ENCODE assay signal across 1 cellular context in genomic region chr1:196114193-196114592, GRCh38.
TF ChIP-seq lines count a peak whose summit lies in the region.

No MANE protein-coding gene starts in this region.

TF ChIP-seq in K562, 482 proteins besides CTCF, POLR2A, EP300 and RAD21:
- no peak for TF ChIP-seq DLX4 (CRISPR knock-in tag; IDR thresholded peaks at IDR 0.05)
- TF ChIP-seq NELFE (IDR thresholded peaks at IDR 0.05; ENCODE audit: insufficient read depth, insufficient read length): no peak
- TF ChIP-seq PHTF2 (CRISPR knock-in tag; IDR thresholded peaks at IDR 0.05): no peak
- no peak for TF ChIP-seq FOXJ2 (tag; IDR thresholded peaks at IDR 0.05)
- TF ChIP-seq IFI16 (CRISPR knock-in tag; IDR thresholded peaks at IDR 0.05): no peak
- TF ChIP-seq ZNF12 (CRISPR knock-in tag; IDR thresholded peaks at IDR 0.05): no peak
- 0 out of 2 replicates have a peak, but pooled peaks have one; percentile 12 for TF ChIP-seq CEBPB (tag; IDR thresholded peaks at IDR 0.05)
- TF ChIP-seq POLR2B (IDR thresholded peaks at IDR 0.05; ENCODE audit: low read depth, partially characterized antibody): no peak
TF ChIP-seq in K562: peak in this region for 1.
